ENCODE assay signal across 1 cellular context in the genomic region with DNA sequence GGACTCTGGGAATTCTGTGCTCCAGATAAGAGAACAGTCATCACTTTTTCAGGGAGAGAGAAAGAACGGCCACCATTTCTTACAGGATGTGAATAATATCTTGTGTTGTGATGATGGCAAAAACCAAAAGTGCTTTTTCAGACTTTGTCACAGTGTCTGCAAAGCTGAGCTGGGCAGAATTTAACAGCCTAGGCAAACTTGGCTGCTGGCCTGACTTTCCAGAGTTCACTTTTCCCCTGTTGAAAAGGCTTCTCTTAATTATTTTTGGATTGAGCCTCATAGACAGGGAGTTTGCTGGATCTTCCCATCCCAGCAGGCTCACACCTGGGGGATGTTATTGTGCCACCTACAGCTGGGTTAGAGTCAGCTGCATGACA.
TF ChIP-seq lines count a peak whose summit lies in the region.

No MANE protein-coding gene starts in this region.

TF ChIP-seq in H1, 55 proteins besides CTCF, POLR2A, EP300 and RAD21 (continued from another document):
- TF ChIP-seq PHF8 (conservative IDR thresholded peaks at IDR 0.05; ENCODE audit: low read depth, low read length) (no peak), ASH2L (IDR thresholded peaks at IDR 0.05; ENCODE audit: low read length) (no peak), SAP30 (IDR thresholded peaks at IDR 0.05; ENCODE audit: insufficient read depth, insufficient replicate concordance, low read length) (no peak), SIN3A (conservative IDR thresholded peaks at IDR 0.05 in 1 of 2, IDR thresholded peaks at IDR 0.05 in 1 of 2; ENCODE audit: low read depth in 1 of 2, low read length in 2 of 2) (no peak), KDM5A (IDR thresholded peaks at IDR 0.05; ENCODE audit: low read length) (no peak), CEBPB (IDR thresholded peaks at IDR 0.05; ENCODE audit: low read depth, low read length) (no peak), RBBP5 (IDR thresholded peaks at IDR 0.05; ENCODE audit: borderline replicate concordance, low read depth, low read length) (no peak), CHD2 (IDR thresholded peaks at IDR 0.05; ENCODE audit: low read length) (no peak), POU5F1 (IDR thresholded peaks at IDR 0.05; ENCODE audit: low read depth, low read length) (no peak)
- TF ChIP-seq, protein P1, sequence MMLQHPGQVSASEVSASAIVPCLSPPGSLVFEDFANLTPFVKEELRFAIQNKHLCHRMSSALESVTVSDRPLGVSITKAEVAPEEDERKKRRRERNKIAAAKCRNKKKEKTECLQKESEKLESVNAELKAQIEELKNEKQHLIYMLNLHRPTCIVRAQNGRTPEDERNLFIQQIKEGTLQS (IDR thresholded peaks at IDR 0.05; ENCODE audit: insufficient read depth, low read depth, low read length), result no peak
